In genomic region chr10:104913390-104913789, GRCh38 we compare ENCODE assay signal across 24 cellular contexts.
DNase-seq lines count a peak whose midpoint lies in the region; ATAC-seq, FAIRE-seq and TF ChIP-seq lines count a peak whose summit lies in the region.
"Had no signal": no experiment of that assay in that cellular context is flagged by ENCODE, and none has a peak within 500 bp of the region (broad histone marks: within the 10 kb centered on the region; RNA-seq: fewer than 3 reads in every experiment).

No MANE protein-coding gene starts in this region.

- no peaks in the 10 kb centered on the region for H3K9me3 ChIP-seq in HepG2 (ENCODE audit: low read length)
- no peaks in the 10 kb centered on the region for H3K9me3 ChIP-seq in right lobe of liver
- H3K9me3 ChIP-seq in K562 (replicated peaks; ENCODE audit: control insufficient read depth, insufficient read depth, low read depth, low read length), result no peaks in the 10 kb centered on the region
- H3K9me3 ChIP-seq: BE2C, BLaER1 had no signal

- intact Hi-C loops in HepG2 (cut with micrococcal nuclease; ENCODE audit: unreplicated experiment) (no loop called here), right lobe of liver (cut with DNase I) (no loop called here), K562 (cut with micrococcal nuclease) (no loop called here), posterior cingulate gyrus (cut with DNase I) (no loop called here)

- DNase-seq in HepG2 (ENCODE audit: low spot score) (no peak), right lobe of liver (no peak), K562 (ENCODE audit: extremely low read depth in 1 of 4, low spot score in 3 of 4) (no peak), posterior cingulate gyrus (no peak)
- DNase-seq in stimulated activated CD4-positive, alpha-beta T cell treated with anti-CD3 and anti-CD28 coated beads, Interleukin-12 subunit alpha, Interleukin-12 subunit beta, amount 100 ng/mL, for 4 hours, result no peak
- DNase-seq: ACHN; BE2C; C1 segment of cervical spinal cord; CD4-positive, alpha-beta memory T cell; CD4-positive, CD25-positive, alpha-beta regulatory T cell; CD8-positive, alpha-beta memory T cell; COR-L47; DMS 273 treated with DMSO at 0.1 percent for 48 hours; DMS153; DMS53; DMS79; DND-41; EL; GDM1 had no signal

- H4K20me1 ChIP-seq in HepG2 (ENCODE audit: insufficient read depth, low read length) (no peaks in the 10 kb centered on the region), K562 (replicated peaks; ENCODE audit: control insufficient read depth, insufficient read depth, low read length) (no peaks in the 10 kb centered on the region)
- H4K20me1 ChIP-seq: BLaER1 had no signal

- H3K79me2 ChIP-seq in HepG2 (ENCODE audit: insufficient read depth, low read length) (no peaks in the 10 kb centered on the region), K562 (ENCODE audit: control insufficient read depth, insufficient read depth, low read length) (no peaks in the 10 kb centered on the region)

- POLR2A ChIA-PET in HepG2 (lab: Yijun Ruan, JAX) (no interaction called here), K562 (lab: Yijun Ruan, JAX) (no interaction called here)

- WGBS in HepG2 (ENCODE audit: low lambda C conversion rate), result 0% methylated on average over 2 of the region's 2 CpGs
- 19% methylated on average over 2 of the region's 2 CpGs for WGBS in right lobe of liver (ENCODE audit: insufficient coverage, low coverage, low lambda C conversion rate, missing lambda C conversion rate)
- 0% methylated on average over 2 of the region's 2 CpGs for WGBS in K562 (ENCODE audit: insufficient coverage, low coverage, missing lambda C conversion rate)

- H3K4me1 ChIP-seq in HepG2 (ENCODE audit: insufficient read depth, low read length) (no peaks in the 10 kb centered on the region), right lobe of liver (no peaks in the 10 kb centered on the region), K562 (replicated peaks in 1 of 2; ENCODE audit: control insufficient read depth in 2 of 2, insufficient read depth in 2 of 2, low read length in 2 of 2) (no peaks in the 10 kb centered on the region)
- H3K4me1 ChIP-seq: BE2C had no signal

- H3K27ac ChIP-seq in HepG2 (ENCODE audit: extremely low read length, insufficient read depth, low read length) (no peak overlapping the region), right lobe of liver (no peak overlapping the region), K562 (ENCODE audit: extremely low read depth, low read depth, low read length) (no peak overlapping the region)
- H3K27ac ChIP-seq: 22Rv1, BLaER1 had no signal

- H3K4me2 ChIP-seq in HepG2 (ENCODE audit: low read depth, low read length) (no peak overlapping the region), K562 (ENCODE audit: insufficient read depth, low read length) (no peak overlapping the region)
- H3K4me2 ChIP-seq: BLaER1 had no signal

- no peak for ATAC-seq in HepG2
- no peak for ATAC-seq in right lobe of liver
- no peak for ATAC-seq in K562
- ATAC-seq: GM12878 had no signal

- no peaks in the 10 kb centered on the region for H3K9me1 ChIP-seq in K562 (ENCODE audit: control insufficient read depth, insufficient read depth, low read length)

- H3K36me3 ChIP-seq in HepG2 (replicated peaks in 1 of 2; ENCODE audit: control insufficient read depth in 1 of 2, insufficient read depth in 2 of 2, low read length in 2 of 2) (no peaks in the 10 kb centered on the region), right lobe of liver (no peaks in the 10 kb centered on the region), K562 (ENCODE audit: control insufficient read depth, insufficient read depth, low read length) (no peaks in the 10 kb centered on the region)
- H3K36me3 ChIP-seq: BE2C, BLaER1 had no signal

- TF ChIP-seq CTCF in HepG2 (CRISPR knock-in tag; IDR thresholded peaks at IDR 0.05) (no peak), right lobe of liver (IDR thresholded peaks at IDR 0.05) (no peak), K562 (IDR thresholded peaks at IDR 0.05 in 2 of 3, conservative IDR thresholded peaks at IDR 0.05 in 1 of 3; ENCODE audit: insufficient read depth in 2 of 3, low read depth in 1 of 3, low read length in 3 of 3) (no peak)

- TF ChIP-seq POLR2A in HepG2 (IDR thresholded peaks at IDR 0.05; ENCODE audit: insufficient read depth in 1 of 2, low read depth in 2 of 2, low read length in 2 of 2), result no peak
- TF ChIP-seq POLR2A in right lobe of liver (IDR thresholded peaks at IDR 0.05), result no peak
- TF ChIP-seq POLR2A in K562 (conservative IDR thresholded peaks at IDR 0.05), result no peak

- no peak for TF ChIP-seq EP300 in HepG2 (IDR thresholded peaks at IDR 0.05; ENCODE audit: low read depth in 2 of 2, low read length in 2 of 2)
- TF ChIP-seq EP300 in HepG2 (CRISPR knock-in tag; IDR thresholded peaks at IDR 0.05; ENCODE audit: borderline replicate concordance), result no peak
- no peak for TF ChIP-seq EP300 in K562 (IDR thresholded peaks at IDR 0.05; ENCODE audit: low read length)

- BruUV-seq in HepG2 (replicated peaks; lab: Mats Ljungman, UMichigan), result no TSS peak
- no TSS peak for BruUV-seq in K562 (replicated peaks; lab: Mats Ljungman, UMichigan)

- no peak overlapping the region for H3K9ac ChIP-seq in HepG2 (ENCODE audit: insufficient read depth, low read depth, low read length)
- H3K9ac ChIP-seq in K562 (ENCODE audit: insufficient read depth in 1 of 2, low read depth in 2 of 2, low read length in 2 of 2), result no peak overlapping the region
- H3K9ac ChIP-seq: BLaER1 had no signal

- no peak for FAIRE-seq in HepG2 (lab: Jason Lieb, UNC)
- FAIRE-seq in K562 (lab: Jason Lieb, UNC), result no peak
- FAIRE-seq: GM12878, GM12892, GM18507 had no signal

- H2AFZ ChIP-seq in HepG2 (ENCODE audit: low read length) (no peak overlapping the region), K562 (ENCODE audit: low read depth, low read length) (no peak overlapping the region)

- H3K4me3 ChIP-seq in HepG2 (replicated peaks in 1 of 3; ENCODE audit: insufficient read depth in 1 of 3, low read depth in 2 of 3, low read length in 3 of 3) (no peak overlapping the region), right lobe of liver (no peak overlapping the region), K562 (no peak overlapping the region)
- H3K4me3 ChIP-seq: BLaER1, GM12878 had no signal

- TF ChIP-seq RAD21 in HepG2 (CRISPR knock-in tag; IDR thresholded peaks at IDR 0.05), result no peak
- no peak for TF ChIP-seq RAD21 in K562 (CRISPR knock-in tag; conservative IDR thresholded peaks at IDR 0.05 in 1 of 2, IDR thresholded peaks at IDR 0.05 in 1 of 2)

- CTCF ChIA-PET in HepG2 (lab: Yijun Ruan, JAX; ENCODE audit: low intra/inter-chr PET ratio, low total read pairs) (no interaction called here), K562 (lab: Yijun Ruan, JAX; ENCODE audit: low intra/inter-chr PET ratio) (no interaction called here)

- in situ Hi-C loops in HepG2 (cut with HindIII; ENCODE audit: extremely low pct_ligation_motif_present, low pct_unique_long_range_greater_than_20kb) (no loop called here), K562 (cut with MboI) (no loop called here)

- H3K27me3 ChIP-seq in HepG2 (ENCODE audit: control insufficient read depth in 1 of 2, insufficient read depth in 2 of 2, low read length in 2 of 2) (no peaks in the 10 kb centered on the region), right lobe of liver (no peaks in the 10 kb centered on the region), K562 (ENCODE audit: control insufficient read depth in 2 of 2, insufficient read depth in 2 of 2, low read length in 2 of 2) (no peaks in the 10 kb centered on the region)
- H3K27me3 ChIP-seq: BE2C, BLaER1 had no signal

TF ChIP-seq in HepG2, 621 proteins besides CTCF, POLR2A, EP300 and RAD21 (continues in another document):
- peak; percentile 90 for TF ChIP-seq MAFF (IDR thresholded peaks at IDR 0.05; ENCODE audit: low read depth, low read length)
- peak; percentile 85 to 94 for TF ChIP-seq MAFK (conservative IDR thresholded peaks at IDR 0.05 in 1 of 2, IDR thresholded peaks at IDR 0.05 in 1 of 2; ENCODE audit: low read length in 2 of 2)
- no peak for TF ChIP-seq FUBP1 (CRISPR knock-in tag; IDR thresholded peaks at IDR 0.05; ENCODE audit: borderline replicate concordance)

TF ChIP-seq in K562, 482 proteins besides CTCF, POLR2A, EP300 and RAD21:
- TF ChIP-seq, protein P1, sequence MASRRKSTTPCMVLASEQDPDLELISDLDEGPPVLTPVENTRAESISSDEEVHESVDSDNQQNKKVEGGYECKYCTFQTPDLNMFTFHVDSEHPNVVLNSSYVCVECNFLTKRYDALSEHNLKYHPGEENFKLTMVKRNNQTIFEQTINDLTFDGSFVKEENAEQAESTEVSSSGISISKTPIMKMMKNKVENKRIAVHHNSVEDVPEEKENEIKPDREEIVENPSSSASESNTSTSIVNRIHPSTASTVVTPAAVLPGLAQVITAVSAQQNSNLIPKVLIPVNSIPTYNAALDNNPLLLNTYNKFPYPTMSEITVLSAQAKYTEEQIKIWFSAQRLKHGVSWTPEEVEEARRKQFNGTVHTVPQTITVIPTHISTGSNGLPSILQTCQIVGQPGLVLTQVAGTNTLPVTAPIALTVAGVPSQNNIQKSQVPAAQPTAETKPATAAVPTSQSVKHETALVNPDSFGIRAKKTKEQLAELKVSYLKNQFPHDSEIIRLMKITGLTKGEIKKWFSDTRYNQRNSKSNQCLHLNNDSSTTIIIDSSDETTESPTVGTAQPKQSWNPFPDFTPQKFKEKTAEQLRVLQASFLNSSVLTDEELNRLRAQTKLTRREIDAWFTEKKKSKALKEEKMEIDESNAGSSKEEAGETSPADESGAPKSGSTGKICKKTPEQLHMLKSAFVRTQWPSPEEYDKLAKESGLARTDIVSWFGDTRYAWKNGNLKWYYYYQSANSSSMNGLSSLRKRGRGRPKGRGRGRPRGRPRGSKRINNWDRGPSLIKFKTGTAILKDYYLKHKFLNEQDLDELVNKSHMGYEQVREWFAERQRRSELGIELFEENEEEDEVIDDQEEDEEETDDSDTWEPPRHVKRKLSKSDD (conservative IDR thresholded peaks at IDR 0.05; ENCODE audit: low read length), result no peak
- TF ChIP-seq NR1H2 (CRISPR knock-in tag; IDR thresholded peaks at IDR 0.05) (no peak), MAFF (IDR thresholded peaks at IDR 0.05; ENCODE audit: low read length) (peak; percentile 41; the same call in 1 of the 2 replicates), MAFK (IDR thresholded peaks at IDR 0.05; ENCODE audit: low read length) (peak; percentile 60; the same call in 1 of the 2 replicates), NR4A1 (CRISPR knock-in tag; IDR thresholded peaks at IDR 0.05) (no peak), NR4A1 (tag; IDR thresholded peaks at IDR 0.05) (no peak), MAFG (tag; conservative IDR thresholded peaks at IDR 0.05) (peak; percentile 39; the same call in 1 of the 2 replicates), ZNF316 (IDR thresholded peaks at IDR 0.05) (peak; percentile 51; the same call in 1 of the 2 replicates), C11orf30 (IDR thresholded peaks at IDR 0.05; ENCODE audit: low read depth) (peak; percentile 38; the same call in 1 of the 2 replicates)
TF ChIP-seq in K562: peak in this region for 5.

Comparison
In these comparisons a context has a peak if more than half of its experiments do, and no peak if none do; other contexts are left out.
1. Of the 241 proteins assayed by ChIP-seq in both HepG2 and K562: peak only in HepG2: none; only in K562: MAFG; in both: MAFF and MAFK; in neither: 238.